In the genomic region with DNA sequence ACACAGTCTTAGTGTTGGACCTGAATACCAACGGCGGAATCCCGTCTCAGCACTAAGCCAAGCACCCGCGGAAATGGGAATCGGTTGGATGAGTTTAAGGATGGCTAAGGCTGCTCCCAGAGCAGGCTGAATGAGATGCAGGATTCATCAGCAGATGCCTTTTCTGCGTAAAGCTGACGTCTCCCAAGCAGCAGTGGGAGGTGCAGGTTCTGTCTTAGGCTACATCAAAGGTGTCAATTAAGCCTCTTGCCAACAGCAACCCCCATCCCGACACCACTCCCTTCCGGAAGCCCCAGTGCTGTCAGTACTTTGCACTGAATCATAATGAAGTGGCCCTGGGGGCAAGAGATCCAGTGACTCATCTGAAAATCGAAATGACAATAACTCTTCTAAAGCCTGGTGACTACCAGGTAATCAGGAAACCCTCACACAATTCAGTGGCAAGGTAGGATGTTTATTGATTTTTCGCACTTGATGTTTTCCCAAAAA, we compare ENCODE assay signal across 1 cellular context.
TF ChIP-seq lines count a peak whose summit lies in the region.

No MANE protein-coding gene starts in this region.

TF ChIP-seq in HEK293, 187 proteins besides CTCF, POLR2A, EP300 and RAD21 (continued from another document):
- TF ChIP-seq, protein P1, sequence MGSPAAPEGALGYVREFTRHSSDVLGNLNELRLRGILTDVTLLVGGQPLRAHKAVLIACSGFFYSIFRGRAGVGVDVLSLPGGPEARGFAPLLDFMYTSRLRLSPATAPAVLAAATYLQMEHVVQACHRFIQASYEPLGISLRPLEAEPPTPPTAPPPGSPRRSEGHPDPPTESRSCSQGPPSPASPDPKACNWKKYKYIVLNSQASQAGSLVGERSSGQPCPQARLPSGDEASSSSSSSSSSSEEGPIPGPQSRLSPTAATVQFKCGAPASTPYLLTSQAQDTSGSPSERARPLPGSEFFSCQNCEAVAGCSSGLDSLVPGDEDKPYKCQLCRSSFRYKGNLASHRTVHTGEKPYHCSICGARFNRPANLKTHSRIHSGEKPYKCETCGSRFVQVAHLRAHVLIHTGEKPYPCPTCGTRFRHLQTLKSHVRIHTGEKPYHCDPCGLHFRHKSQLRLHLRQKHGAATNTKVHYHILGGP (tag by site-specific recombination; IDR thresholded peaks at IDR 0.05) = peak; percentile 52; the same call in 1 of the 2 replicates
- TF ChIP-seq, protein P2, sequence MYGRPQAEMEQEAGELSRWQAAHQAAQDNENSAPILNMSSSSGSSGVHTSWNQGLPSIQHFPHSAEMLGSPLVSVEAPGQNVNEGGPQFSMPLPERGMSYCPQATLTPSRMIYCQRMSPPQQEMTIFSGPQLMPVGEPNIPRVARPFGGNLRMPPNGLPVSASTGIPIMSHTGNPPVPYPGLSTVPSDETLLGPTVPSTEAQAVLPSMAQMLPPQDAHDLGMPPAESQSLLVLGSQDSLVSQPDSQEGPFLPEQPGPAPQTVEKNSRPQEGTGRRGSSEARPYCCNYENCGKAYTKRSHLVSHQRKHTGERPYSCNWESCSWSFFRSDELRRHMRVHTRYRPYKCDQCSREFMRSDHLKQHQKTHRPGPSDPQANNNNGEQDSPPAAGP (tag by site-specific recombination; IDR thresholded peaks at IDR 0.05) = peak; percentile 61; the same call in 1 of the 2 replicates
- TF ChIP-seq WT1 (tag by site-specific recombination; IDR thresholded peaks at IDR 0.05) = peak; percentile 90
- TF ChIP-seq TCF7L2 (IDR thresholded peaks at IDR 0.05; ENCODE audit: borderline replicate concordance, low read depth, low read length) = 0 out of 2 replicates have a peak, but pooled peaks have one; percentile 27
- TF ChIP-seq REPIN1 (tag by site-specific recombination; IDR thresholded peaks at IDR 0.05; ENCODE audit: low read depth) = no peak
- peak; percentile 76 for TF ChIP-seq PRDM1 (tag by site-specific recombination; IDR thresholded peaks at IDR 0.05)
- peak; percentile 93 for TF ChIP-seq OSR2 (tag by site-specific recombination; IDR thresholded peaks at IDR 0.05)
- TF ChIP-seq ZNF223 (tag by site-specific recombination; IDR thresholded peaks at IDR 0.05) = no peak
- TF ChIP-seq, protein P3, sequence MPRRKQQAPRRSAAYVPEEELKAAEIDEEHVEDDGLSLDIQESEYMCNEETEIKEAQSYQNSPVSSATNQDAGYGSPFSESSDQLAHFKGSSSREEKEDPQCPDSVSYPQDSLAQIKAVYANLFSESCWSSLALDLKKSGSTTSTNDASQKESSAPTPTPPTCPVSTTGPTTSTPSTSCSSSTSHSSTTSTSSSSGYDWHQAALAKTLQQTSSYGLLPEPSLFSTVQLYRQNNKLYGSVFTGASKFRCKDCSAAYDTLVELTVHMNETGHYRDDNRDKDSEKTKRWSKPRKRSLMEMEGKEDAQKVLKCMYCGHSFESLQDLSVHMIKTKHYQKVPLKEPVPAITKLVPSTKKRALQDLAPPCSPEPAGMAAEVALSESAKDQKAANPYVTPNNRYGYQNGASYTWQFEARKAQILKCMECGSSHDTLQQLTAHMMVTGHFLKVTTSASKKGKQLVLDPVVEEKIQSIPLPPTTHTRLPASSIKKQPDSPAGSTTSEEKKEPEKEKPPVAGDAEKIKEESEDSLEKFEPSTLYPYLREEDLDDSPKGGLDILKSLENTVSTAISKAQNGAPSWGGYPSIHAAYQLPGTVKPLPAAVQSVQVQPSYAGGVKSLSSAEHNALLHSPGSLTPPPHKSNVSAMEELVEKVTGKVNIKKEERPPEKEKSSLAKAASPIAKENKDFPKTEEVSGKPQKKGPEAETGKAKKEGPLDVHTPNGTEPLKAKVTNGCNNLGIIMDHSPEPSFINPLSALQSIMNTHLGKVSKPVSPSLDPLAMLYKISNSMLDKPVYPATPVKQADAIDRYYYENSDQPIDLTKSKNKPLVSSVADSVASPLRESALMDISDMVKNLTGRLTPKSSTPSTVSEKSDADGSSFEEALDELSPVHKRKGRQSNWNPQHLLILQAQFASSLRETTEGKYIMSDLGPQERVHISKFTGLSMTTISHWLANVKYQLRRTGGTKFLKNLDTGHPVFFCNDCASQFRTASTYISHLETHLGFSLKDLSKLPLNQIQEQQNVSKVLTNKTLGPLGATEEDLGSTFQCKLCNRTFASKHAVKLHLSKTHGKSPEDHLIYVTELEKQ (tag by site-specific recombination; IDR thresholded peaks at IDR 0.05; ENCODE audit: borderline replicate concordance) = peak; percentile 71; the same call in 1 of the 2 replicates
- TF ChIP-seq, protein P4, sequence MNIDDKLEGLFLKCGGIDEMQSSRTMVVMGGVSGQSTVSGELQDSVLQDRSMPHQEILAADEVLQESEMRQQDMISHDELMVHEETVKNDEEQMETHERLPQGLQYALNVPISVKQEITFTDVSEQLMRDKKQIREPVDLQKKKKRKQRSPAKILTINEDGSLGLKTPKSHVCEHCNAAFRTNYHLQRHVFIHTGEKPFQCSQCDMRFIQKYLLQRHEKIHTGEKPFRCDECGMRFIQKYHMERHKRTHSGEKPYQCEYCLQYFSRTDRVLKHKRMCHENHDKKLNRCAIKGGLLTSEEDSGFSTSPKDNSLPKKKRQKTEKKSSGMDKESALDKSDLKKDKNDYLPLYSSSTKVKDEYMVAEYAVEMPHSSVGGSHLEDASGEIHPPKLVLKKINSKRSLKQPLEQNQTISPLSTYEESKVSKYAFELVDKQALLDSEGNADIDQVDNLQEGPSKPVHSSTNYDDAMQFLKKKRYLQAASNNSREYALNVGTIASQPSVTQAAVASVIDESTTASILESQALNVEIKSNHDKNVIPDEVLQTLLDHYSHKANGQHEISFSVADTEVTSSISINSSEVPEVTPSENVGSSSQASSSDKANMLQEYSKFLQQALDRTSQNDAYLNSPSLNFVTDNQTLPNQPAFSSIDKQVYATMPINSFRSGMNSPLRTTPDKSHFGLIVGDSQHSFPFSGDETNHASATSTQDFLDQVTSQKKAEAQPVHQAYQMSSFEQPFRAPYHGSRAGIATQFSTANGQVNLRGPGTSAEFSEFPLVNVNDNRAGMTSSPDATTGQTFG (tag by site-specific recombination; IDR thresholded peaks at IDR 0.05; ENCODE audit: borderline replicate concordance) = no peak
- TF ChIP-seq SP7 (tag by site-specific recombination; IDR thresholded peaks at IDR 0.05) = peak; percentile 98
- TF ChIP-seq ZNF366 (tag by site-specific recombination; conservative IDR thresholded peaks at IDR 0.05) = peak; percentile 67
- TF ChIP-seq, protein P5, sequence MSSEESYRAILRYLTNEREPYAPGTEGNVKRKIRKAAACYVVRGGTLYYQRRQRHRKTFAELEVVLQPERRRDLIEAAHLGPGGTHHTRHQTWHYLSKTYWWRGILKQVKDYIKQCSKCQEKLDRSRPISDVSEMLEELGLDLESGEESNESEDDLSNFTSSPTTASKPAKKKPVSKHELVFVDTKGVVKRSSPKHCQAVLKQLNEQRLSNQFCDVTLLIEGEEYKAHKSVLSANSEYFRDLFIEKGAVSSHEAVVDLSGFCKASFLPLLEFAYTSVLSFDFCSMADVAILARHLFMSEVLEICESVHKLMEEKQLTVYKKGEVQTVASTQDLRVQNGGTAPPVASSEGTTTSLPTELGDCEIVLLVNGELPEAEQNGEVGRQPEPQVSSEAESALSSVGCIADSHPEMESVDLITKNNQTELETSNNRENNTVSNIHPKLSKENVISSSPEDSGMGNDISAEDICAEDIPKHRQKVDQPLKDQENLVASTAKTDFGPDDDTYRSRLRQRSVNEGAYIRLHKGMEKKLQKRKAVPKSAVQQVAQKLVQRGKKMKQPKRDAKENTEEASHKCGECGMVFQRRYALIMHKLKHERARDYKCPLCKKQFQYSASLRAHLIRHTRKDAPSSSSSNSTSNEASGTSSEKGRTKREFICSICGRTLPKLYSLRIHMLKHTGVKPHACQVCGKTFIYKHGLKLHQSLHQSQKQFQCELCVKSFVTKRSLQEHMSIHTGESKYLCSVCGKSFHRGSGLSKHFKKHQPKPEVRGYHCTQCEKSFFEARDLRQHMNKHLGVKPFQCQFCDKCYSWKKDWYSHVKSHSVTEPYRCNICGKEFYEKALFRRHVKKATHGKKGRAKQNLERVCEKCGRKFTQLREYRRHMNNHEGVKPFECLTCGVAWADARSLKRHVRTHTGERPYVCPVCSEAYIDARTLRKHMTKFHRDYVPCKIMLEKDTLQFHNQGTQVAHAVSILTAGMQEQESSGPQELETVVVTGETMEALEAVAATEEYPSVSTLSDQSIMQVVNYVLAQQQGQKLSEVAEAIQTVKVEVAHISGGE (tag by site-specific recombination; conservative IDR thresholded peaks at IDR 0.05; ENCODE audit: low read depth) = no peak
- TF ChIP-seq ZNF292 (tag by site-specific recombination; IDR thresholded peaks at IDR 0.05; ENCODE audit: borderline replicate concordance, low read depth) = no peak
- TF ChIP-seq KLF1 (tag by site-specific recombination; IDR thresholded peaks at IDR 0.05) = 0 out of 2 replicates have a peak, but pooled peaks have one; percentile 18
- TF ChIP-seq, protein P6, sequence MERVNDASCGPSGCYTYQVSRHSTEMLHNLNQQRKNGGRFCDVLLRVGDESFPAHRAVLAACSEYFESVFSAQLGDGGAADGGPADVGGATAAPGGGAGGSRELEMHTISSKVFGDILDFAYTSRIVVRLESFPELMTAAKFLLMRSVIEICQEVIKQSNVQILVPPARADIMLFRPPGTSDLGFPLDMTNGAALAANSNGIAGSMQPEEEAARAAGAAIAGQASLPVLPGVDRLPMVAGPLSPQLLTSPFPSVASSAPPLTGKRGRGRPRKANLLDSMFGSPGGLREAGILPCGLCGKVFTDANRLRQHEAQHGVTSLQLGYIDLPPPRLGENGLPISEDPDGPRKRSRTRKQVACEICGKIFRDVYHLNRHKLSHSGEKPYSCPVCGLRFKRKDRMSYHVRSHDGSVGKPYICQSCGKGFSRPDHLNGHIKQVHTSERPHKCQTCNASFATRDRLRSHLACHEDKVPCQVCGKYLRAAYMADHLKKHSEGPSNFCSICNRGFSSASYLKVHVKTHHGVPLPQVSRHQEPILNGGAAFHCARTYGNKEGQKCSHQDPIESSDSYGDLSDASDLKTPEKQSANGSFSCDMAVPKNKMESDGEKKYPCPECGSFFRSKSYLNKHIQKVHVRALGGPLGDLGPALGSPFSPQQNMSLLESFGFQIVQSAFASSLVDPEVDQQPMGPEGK (tag by site-specific recombination; IDR thresholded peaks at IDR 0.05) = peak; percentile 65
- peak; percentile 80 for TF ChIP-seq ZNF629 (tag by site-specific recombination; IDR thresholded peaks at IDR 0.05)
- peak; percentile 63 for TF ChIP-seq ZBTB17 (tag by site-specific recombination; IDR thresholded peaks at IDR 0.05)
- TF ChIP-seq ZFP69B (tag by site-specific recombination; IDR thresholded peaks at IDR 0.05) = no peak
TF ChIP-seq in HEK293: peak in this region for 18.
